In the genomic region with DNA sequence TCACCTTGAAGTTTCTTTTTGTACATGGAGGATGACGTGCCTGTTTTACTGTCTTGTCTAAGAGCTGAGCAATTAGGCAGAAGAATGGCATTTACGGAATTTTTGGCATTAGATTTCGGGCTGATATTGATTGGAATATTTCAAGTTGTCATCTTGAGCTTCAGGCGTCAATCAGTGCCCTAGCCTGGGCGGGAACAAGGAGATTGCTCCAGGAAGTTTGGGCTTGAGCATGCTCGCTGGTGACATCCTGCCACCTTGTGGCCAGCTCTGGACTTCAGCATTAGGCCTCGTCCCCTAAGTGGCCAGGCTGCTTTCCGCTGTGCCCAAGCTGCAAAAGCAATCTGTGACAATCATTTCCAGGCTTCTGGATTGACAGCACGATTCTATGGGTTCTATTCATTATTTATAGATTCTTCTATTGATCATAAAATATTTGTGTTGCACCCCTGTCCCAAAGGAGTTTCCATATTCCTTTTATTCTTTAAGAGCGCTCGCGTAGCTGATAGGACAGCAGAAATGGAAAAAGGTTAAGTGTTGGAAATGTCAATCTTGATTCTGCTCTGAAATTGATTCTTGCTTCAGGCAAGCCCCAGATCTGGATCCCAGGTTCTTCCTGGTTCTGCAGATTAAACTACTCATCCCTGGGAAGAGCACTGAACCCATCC, we compare ENCODE assay signal across 8 cellular contexts.
DNase-seq lines count a peak whose midpoint lies in the region; ATAC-seq, FAIRE-seq and TF ChIP-seq lines count a peak whose summit lies in the region.

No MANE protein-coding gene starts in this region.

- no peaks in the 10 kb centered on the region for H3K9me1 ChIP-seq in K562 (ENCODE audit: control insufficient read depth, insufficient read depth, low read length)

- peak; percentile 83 to 88 for TF ChIP-seq RAD21 in K562 (CRISPR knock-in tag; conservative IDR thresholded peaks at IDR 0.05 in 1 of 2, IDR thresholded peaks at IDR 0.05 in 1 of 2)

- no TSS peak for BruUV-seq in K562 (replicated peaks; lab: Mats Ljungman, UMichigan)

- no peaks in the 10 kb centered on the region for H3K79me2 ChIP-seq in K562 (ENCODE audit: control insufficient read depth, insufficient read depth, low read length)

- H3K36me3 ChIP-seq in K562 (ENCODE audit: control insufficient read depth, insufficient read depth, low read length) (no peaks in the 10 kb centered on the region), sigmoid colon (no peaks in the 10 kb centered on the region)

- in situ Hi-C loops in K562 (cut with MboI) = loop anchor here (5.0 kb wide), 1 partner anchor 324 kb away; no protein-coding TSS in a partner anchor

- intact Hi-C loops in K562 (cut with micrococcal nuclease) = loop anchor here (1.0 kb wide), 2 partner anchors 323 to 340 kb away; partner anchors contain the start of gene KIF27
- intact Hi-C loops in sigmoid colon (cut with DNase I) = loop anchor here (1.0 kb wide), 2 partner anchors 323 to 340 kb away; partner anchors contain the start of gene KIF27

- no peak overlapping the region for H2AFZ ChIP-seq in K562 (ENCODE audit: low read depth, low read length)

- no peaks in the 10 kb centered on the region for H3K9me3 ChIP-seq in K562 (replicated peaks; ENCODE audit: control insufficient read depth, insufficient read depth, low read depth, low read length)
- H3K9me3 ChIP-seq in sigmoid colon = peaks cover 0 to 2% (median 0%) of the 10 kb centered on the region in 4 donors

- FAIRE-seq in G401.6 (lab: Jason Lieb, UNC) (peak; percentile 15), K562 (lab: Jason Lieb, UNC) (peak; percentile 80)

- ATAC-seq in K562 (peak; percentile 97), GM21423 (IDR thresholded peaks at IDR 0.05; ENCODE audit: unreplicated experiment) (no peak)

- TF ChIP-seq CTCF in HFF-Myc (IDR thresholded peaks at IDR 0.05; ENCODE audit: low read depth, low read length, missing control alignments) (peak; percentile 86), K562 (IDR thresholded peaks at IDR 0.05 in 2 of 3, conservative IDR thresholded peaks at IDR 0.05 in 1 of 3; ENCODE audit: insufficient read depth in 2 of 3, low read depth in 1 of 3, low read length in 3 of 3) (peak; percentile 70 to 79 (median 70)), sigmoid colon (IDR thresholded peaks at IDR 0.05) (peak; percentile 68 to 90 (median 85))

- no peak overlapping the region for H3K4me2 ChIP-seq in K562 (ENCODE audit: insufficient read depth, low read length)

- no peak overlapping the region for H3K4me3 ChIP-seq in HFF-Myc (replicated peaks; ENCODE audit: low read depth, low read length)
- no peak overlapping the region for H3K4me3 ChIP-seq in K562
- H3K4me3 ChIP-seq in sigmoid colon = peak overlapping the region; percentile 3 to 42 (median 34)

- POLR2A ChIA-PET in K562 (lab: Yijun Ruan, JAX) = interaction anchor here (0.7 to 1.2 kb wide), 2 partner anchors 324 to 329 kb away, joined by 3 read pairs; no protein-coding TSS in a partner anchor

- WGBS in K562 (ENCODE audit: insufficient coverage, low coverage, missing lambda C conversion rate) = 28% methylated on average over 11 of the region's 12 CpGs
- 31 to 34% methylated on average over 12 of the region's 12 CpGs for WGBS in sigmoid colon, 2 donors

- H3K9ac ChIP-seq in K562 (ENCODE audit: insufficient read depth in 1 of 2, low read depth in 2 of 2, low read length in 2 of 2) = no peak overlapping the region

- H3K27ac ChIP-seq in K562 (ENCODE audit: extremely low read depth, low read depth, low read length) (no peak overlapping the region), sigmoid colon (no peak overlapping the region)

- H3K27me3 ChIP-seq in K562 (ENCODE audit: control insufficient read depth in 2 of 2, insufficient read depth in 2 of 2, low read length in 2 of 2) (peaks cover 0 to under 1% of the 10 kb centered on the region in 2 experiments; a peak in 1 of 5 replicates), sigmoid colon (peaks cover 0 to 10% (median 0%) of the 10 kb centered on the region in 3 donors)

- TF ChIP-seq POLR2A in K562 (conservative IDR thresholded peaks at IDR 0.05) (no peak), sigmoid colon (IDR thresholded peaks at IDR 0.05) (no peak)

- DNase-seq in HFF-Myc (ENCODE audit: extremely low read depth, low read depth) = peak; percentile 36
- peak; percentile 79 for DNase-seq in NCI-H1436 treated with DMSO at 0.1 percent for 48 hours (lab: John Stamatoyannopoulos, UW)
- peak in 4 of 5 donors; percentile 18 to 49 (median 32) for DNase-seq in T-helper 1 cell
- peak; percentile 55 to 74 (median 62) for DNase-seq in K562 (ENCODE audit: extremely low read depth in 1 of 4, low spot score in 3 of 4)
- peak in 48 of 51 donors; percentile 4 to 84 (median 62) for DNase-seq in hypothalamus (lab: John Stamatoyannopoulos, UW)
- DNase-seq in sigmoid colon = peak; percentile 86

- TF ChIP-seq EP300 in K562 (IDR thresholded peaks at IDR 0.05; ENCODE audit: low read length) (no peak), sigmoid colon (IDR thresholded peaks at IDR 0.05) (no peak)

- CTCF ChIA-PET in K562 (lab: Yijun Ruan, JAX; ENCODE audit: low intra/inter-chr PET ratio) = interaction anchor here (0.7 to 3.9 kb wide), 6 partner anchors 270 to 1061 kb away, joined by 3 to 34 read pairs (median 4); partner anchors contain the start of gene KIF27

- no peaks in the 10 kb centered on the region for H4K20me1 ChIP-seq in K562 (replicated peaks; ENCODE audit: control insufficient read depth, insufficient read depth, low read length)

- no peaks in the 10 kb centered on the region for H3K4me1 ChIP-seq in K562 (replicated peaks in 1 of 2; ENCODE audit: control insufficient read depth in 2 of 2, insufficient read depth in 2 of 2, low read length in 2 of 2)
- H3K4me1 ChIP-seq in sigmoid colon = no peaks in the 10 kb centered on the region

TF ChIP-seq in K562, 482 proteins besides CTCF, POLR2A, EP300 and RAD21 (continues in another document):
- TF ChIP-seq DEAF1 (CRISPR knock-in tag; IDR thresholded peaks at IDR 0.05) (peak; percentile 77), SMC3 (conservative IDR thresholded peaks at IDR 0.05; ENCODE audit: insufficient read depth, low read depth, low read length) (peak; percentile 76), SP1 (CRISPR knock-in tag; IDR thresholded peaks at IDR 0.05) (no peak), L3MBTL2 (IDR thresholded peaks at IDR 0.05) (peak; percentile 63), FOXM1 (IDR thresholded peaks at IDR 0.05; ENCODE audit: low read depth) (no peak), FOXM1 (CRISPR knock-in tag; IDR thresholded peaks at IDR 0.05; ENCODE audit: low read depth) (no peak), NRF1 (conservative IDR thresholded peaks at IDR 0.05 in 1 of 2, IDR thresholded peaks at IDR 0.05 in 1 of 2) (peak; percentile 25 to 53; a peak in 2 of 4 replicates), PBX2 (CRISPR knock-in tag; IDR thresholded peaks at IDR 0.05; ENCODE audit: low read depth) (no peak), PBX2 (tag; conservative IDR thresholded peaks at IDR 0.05; ENCODE audit: low read depth) (peak; percentile 65), IRF9 (tag; IDR thresholded peaks at IDR 0.05) (no peak), MEIS2 (IDR thresholded peaks at IDR 0.05; ENCODE audit: partially characterized antibody) (peak; percentile 25), SIRT6 (IDR thresholded peaks at IDR 0.05; ENCODE audit: low read depth, low read length) (no peak), LEF1 (IDR thresholded peaks at IDR 0.05) (no peak)

Comparison
In these comparisons a context has a peak if more than half of its experiments do, and no peak if none do; other contexts are left out.
1. DNase-seq: peak in every context shown above with its lines; median percentile 86 in sigmoid colon; 79 in NCI-H1436 treated with DMSO at 0.1 percent for 48 hours; 62 in K562; 62 in hypothalamus; 36 in HFF-Myc; 32 in T-helper 1 cell.
2. H3K4me3 ChIP-seq: peak in sigmoid colon (4 of 4); none in HFF-Myc (single experiment) and K562 (single experiment).
3. Peak in every context shown above with its lines, with median percentiles within 50 percentile points of each other: CTCF ChIP-seq.